ENCODE assay signal across 18 cellular contexts in the genomic region with DNA sequence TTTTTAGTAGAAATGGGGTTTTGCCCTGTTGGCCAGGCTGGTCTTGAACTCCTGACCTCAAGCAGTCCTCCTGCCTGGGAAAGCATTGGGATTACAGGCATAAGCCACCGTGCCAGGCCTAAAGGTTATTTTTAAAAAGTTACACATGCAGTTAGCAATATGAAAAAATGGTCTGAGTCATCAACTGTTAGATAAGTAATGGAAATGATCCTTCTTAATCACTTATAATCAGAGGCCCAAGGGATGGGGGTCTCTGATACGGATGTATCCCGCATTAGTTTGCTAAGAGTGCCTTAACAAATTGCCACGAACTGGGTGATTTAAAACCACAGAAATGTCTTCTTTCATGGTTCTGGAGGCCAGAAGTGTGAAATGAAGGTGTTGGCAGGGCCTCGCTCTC. TPM values are rescaled to one million over a fixed set of nuclear protein-coding genes. Genes with fewer than 3 reads are reported as not detected.
DNase-seq lines count a peak whose midpoint lies in the region; ATAC-seq and TF ChIP-seq lines count a peak whose summit lies in the region.
"Had no signal": no experiment of that assay in that cellular context is flagged by ENCODE, and none has a peak within 500 bp of the region (broad histone marks: within the 10 kb centered on the region; RNA-seq: fewer than 3 reads in every experiment).

No MANE protein-coding gene starts in this region.

- no peak overlapping the region for H2BK5ac ChIP-seq in trophoblast cell (ENCODE audit: low read depth, low read length, poor library complexity)

- H3K27ac Mint-ChIP-seq in chondrocyte (ENCODE audit: unreplicated experiment): peak overlapping the region; percentile 36
- H3K27ac Mint-ChIP-seq: CD4-positive, CD25-positive, alpha-beta regulatory T cell had no signal

- H4K8ac ChIP-seq in trophoblast cell (ENCODE audit: low read depth, low read length): no peak overlapping the region

- DNase-seq in NCI-H226: peak; percentile 5
- no peak for DNase-seq in chondrocyte (ENCODE audit: low spot score)
- DNase-seq in medulla oblongata (ENCODE audit: extremely low spot score): no peak
- DNase-seq in activated effector memory CD4-positive, alpha-beta T cell treated with anti-CD3 and anti-CD28 coated beads, Interleukin-2, amount 50 U/mL, for 16 hours: no peak
- no peak for DNase-seq in NCI-H2227 treated with DMSO at 0.1 percent for 48 hours (lab: John Stamatoyannopoulos, UW)
- no peak for DNase-seq in trophoblast cell
- DNase-seq: ACHN; Caco-2; CD4-positive, CD25-positive, alpha-beta regulatory T cell; MV-4-11; NCI-H1417; NCI-H187 treated with DMSO at 0.1 percent for 48 hours; NCI-H510A treated with DMSO at 0.1 percent for 48 hours; NCI-H82; PC-9 had no signal

- H3K79me2 ChIP-seq in trophoblast cell (ENCODE audit: control insufficient read depth, insufficient read depth, low read length, poor library complexity): no peaks in the 10 kb centered on the region

- ATAC-seq in gastroesophageal sphincter: peak; percentile 38
- ATAC-seq: K562 had no signal

- H3K4me1 ChIP-seq in gastroesophageal sphincter: peaks cover 0 to 14% (median 11%) of the 10 kb centered on the region in 3 donors
- peaks cover 2 to 3% of the 10 kb centered on the region in 2 experiments for H3K4me1 ChIP-seq in trophoblast cell (ENCODE audit: control insufficient read depth in 1 of 2, insufficient read depth in 2 of 2, low read length in 2 of 2)
- H3K4me1 ChIP-seq: Caco-2, SJSA1 had no signal

- H3K27me3 ChIP-seq in gastroesophageal sphincter (no peaks in the 10 kb centered on the region), trophoblast cell (ENCODE audit: insufficient read depth, low read length) (no peaks in the 10 kb centered on the region)
- H3K27me3 ChIP-seq: SJSA1 had no signal

- no peak overlapping the region for H2BK120ac ChIP-seq in trophoblast cell (ENCODE audit: insufficient read depth, low read length, poor library complexity)

- peaks cover 11% of the 10 kb centered on the region for H3K4me1 Mint-ChIP-seq in chondrocyte (ENCODE audit: low read depth)
- H3K4me1 Mint-ChIP-seq: CD4-positive, CD25-positive, alpha-beta regulatory T cell had no signal

- H3K36me3 Mint-ChIP-seq in chondrocyte (ENCODE audit: low read depth): no peaks in the 10 kb centered on the region
- H3K36me3 Mint-ChIP-seq: CD4-positive, CD25-positive, alpha-beta regulatory T cell had no signal

- TF ChIP-seq POLR2A in gastroesophageal sphincter (IDR thresholded peaks at IDR 0.05): no peak

- H3K36me3 ChIP-seq in gastroesophageal sphincter (no peaks in the 10 kb centered on the region), trophoblast cell (ENCODE audit: control insufficient read depth in 1 of 2, insufficient read depth in 2 of 2, low read length in 2 of 2) (peaks cover 0 to 1% of the 10 kb centered on the region in 2 experiments)
- H3K36me3 ChIP-seq: SJSA1 had no signal

- H3K4me3 ChIP-seq in gastroesophageal sphincter: no peak overlapping the region
- H3K4me3 ChIP-seq in trophoblast cell (ENCODE audit: low read depth, low read length): no peak overlapping the region
- H3K4me3 ChIP-seq: K562, PC-9, SJSA1 had no signal

- H3K79me1 ChIP-seq in trophoblast cell (ENCODE audit: low read length): no peaks in the 10 kb centered on the region

- H3K9me3 ChIP-seq in gastroesophageal sphincter (no peaks in the 10 kb centered on the region), trophoblast cell (ENCODE audit: insufficient read depth, low read depth, low read length) (no peaks in the 10 kb centered on the region)
- H3K9me3 ChIP-seq: Caco-2, SJSA1 had no signal

- no peak overlapping the region for H3K23ac ChIP-seq in trophoblast cell (ENCODE audit: low read length)

- no peak overlapping the region for H3K4me3 Mint-ChIP-seq in chondrocyte (ENCODE audit: unreplicated experiment)
- H3K4me3 Mint-ChIP-seq: CD4-positive, CD25-positive, alpha-beta regulatory T cell had no signal

- H3K4ac ChIP-seq in trophoblast cell (ENCODE audit: low read depth, low read length): no peak overlapping the region

- no peak overlapping the region for H4K12ac ChIP-seq in trophoblast cell (ENCODE audit: low read depth, low read length)

- no peak overlapping the region for H2BK12ac ChIP-seq in trophoblast cell (ENCODE audit: low read length)

- no peak overlapping the region for H3K27ac ChIP-seq in gastroesophageal sphincter
- H3K27ac ChIP-seq in trophoblast cell (ENCODE audit: low read depth, low read length): no peak overlapping the region
- H3K27ac ChIP-seq: PC-9, SJSA1 had no signal

- no peak for TF ChIP-seq EP300 in gastroesophageal sphincter (IDR thresholded peaks at IDR 0.05)

- no peak overlapping the region for H3K14ac ChIP-seq in trophoblast cell (ENCODE audit: low read length)

- H3K27me3 Mint-ChIP-seq in chondrocyte (ENCODE audit: low read depth): no peaks in the 10 kb centered on the region

- H3K4me2 ChIP-seq in trophoblast cell (ENCODE audit: low read length): no peak overlapping the region
- H3K4me2 ChIP-seq: PC-9 had no signal

- H3K9ac ChIP-seq in trophoblast cell (ENCODE audit: low read length): no peak overlapping the region

- H3K9me3 Mint-ChIP-seq in chondrocyte (ENCODE audit: low read depth): no peaks in the 10 kb centered on the region
- H3K9me3 Mint-ChIP-seq: CD4-positive, CD25-positive, alpha-beta regulatory T cell had no signal

- TF ChIP-seq CTCF in chondrocyte (IDR thresholded peaks at IDR 0.05): no peak
- TF ChIP-seq CTCF in gastroesophageal sphincter (IDR thresholded peaks at IDR 0.05): no peak

- 73 to 90% methylated on average over 5 of the region's 5 CpGs for WGBS in gastroesophageal sphincter (ENCODE audit: low coverage in 1 of 2), 2 donors
- no CpG with 5 or more reads among the region's 5 CpGs for WGBS in trophoblast cell (ENCODE audit: extremely low coverage, insufficient coverage, insufficient read length)

- no peak overlapping the region for H4K91ac ChIP-seq in trophoblast cell (ENCODE audit: low read depth, low read length)

- no peak overlapping the region for H3K18ac ChIP-seq in trophoblast cell (ENCODE audit: low read length)

- no peak overlapping the region for H2AK5ac ChIP-seq in trophoblast cell (ENCODE audit: low read length)

- no peak overlapping the region for H2AFZ ChIP-seq in trophoblast cell (ENCODE audit: insufficient read depth, low read length, poor library complexity)
- H2AFZ ChIP-seq: PC-9 had no signal

RNA-seq across cellular contexts. Expression of a gene that starts 54.1 kb away (rescaled TPM):
- total RNA-seq in chondrocyte (423 to 518 TPM (median 494 TPM) in 3 replicates), gastroesophageal sphincter (100 to 1,000 TPM; 364 to 398 (median 388) TPM)
- 83.9 and 88.7 TPM in 2 replicates for polyA plus RNA-seq in trophoblast cell (2013)
- polyA plus RNA-seq: CD4-positive, CD25-positive, alpha-beta regulatory T cell had no signal
